1 cellular context compared by ENCODE assay signal in genomic region chr6:27902335-27903314, GRCh38.
TF ChIP-seq lines count a peak whose summit lies in the region.

No MANE protein-coding gene starts in this region.

TF ChIP-seq in HEK293, 187 proteins besides CTCF, POLR2A, EP300 and RAD21 (continued from another document):
- peak; percentile 5; the same call in 1 of the 2 replicates for TF ChIP-seq ZBTB44 (tag by site-specific recombination; IDR thresholded peaks at IDR 0.05)
- peak; percentile 53; the same call in 1 of the 2 replicates for TF ChIP-seq PRDM10 (tag by site-specific recombination; IDR thresholded peaks at IDR 0.05)
- peak; percentile 78 for TF ChIP-seq ZNF600 (tag by site-specific recombination; IDR thresholded peaks at IDR 0.05)
- no peak for TF ChIP-seq ZNF280C (tag by site-specific recombination; IDR thresholded peaks at IDR 0.05)
- TF ChIP-seq ZNF623 (tag by site-specific recombination; IDR thresholded peaks at IDR 0.05) = no peak
- peak; percentile 25; the same call in 1 of the 2 replicates for TF ChIP-seq WT1 (tag by site-specific recombination; IDR thresholded peaks at IDR 0.05)
- TF ChIP-seq YY1 (tag by site-specific recombination; IDR thresholded peaks at IDR 0.05) = peak; percentile 25; the same call in 1 of the 2 replicates
- peak; percentile 72 for TF ChIP-seq ZNF580 (tag by site-specific recombination; IDR thresholded peaks at IDR 0.05)
- TF ChIP-seq ZBTB21 (tag by site-specific recombination; IDR thresholded peaks at IDR 0.05) = peak; percentile 89
- TF ChIP-seq ZFP37 (tag by site-specific recombination; IDR thresholded peaks at IDR 0.05) = 0 out of 2 replicates have a peak, but pooled peaks have one; percentile 61
- no peak for TF ChIP-seq ZBTB49 (tag by site-specific recombination; IDR thresholded peaks at IDR 0.05; ENCODE audit: low read depth)
- no peak for TF ChIP-seq TCF7L2 (IDR thresholded peaks at IDR 0.05; ENCODE audit: borderline replicate concordance, low read depth, low read length)
- TF ChIP-seq SP7 (tag by site-specific recombination; IDR thresholded peaks at IDR 0.05) = peak; percentile 61
